In genomic region chr16:75305364-75306101, GRCh38 we compare ENCODE assay signal across 8 cellular contexts.
DNase-seq lines count a peak whose midpoint lies in the region; ATAC-seq, FAIRE-seq and TF ChIP-seq lines count a peak whose summit lies in the region.

No MANE protein-coding gene starts in this region.

- CTCF ChIA-PET in AG04449 (lab: Yijun Ruan, JAX), result interaction anchor here (1.1 to 1.9 kb wide), 11 partner anchors 9 to 89 kb away, joined by 3 to 7 read pairs (median 4); no protein-coding TSS in a partner anchor

- TF ChIP-seq CTCF in AG04449 (IDR thresholded peaks at IDR 0.05; ENCODE audit: insufficient read depth, low read length, missing control alignments), result no peak

- POLR2A ChIA-PET in AG04449 (lab: Yijun Ruan, JAX), result interaction anchor here (0.5 to 1.5 kb wide), 9 partner anchors 11 to 75 kb away, joined by 3 to 9 read pairs (median 4); no protein-coding TSS in a partner anchor

- ATAC-seq in GM18519 (IDR thresholded peaks at IDR 0.05; ENCODE audit: low FRiP score, unreplicated experiment) (peak; percentile 89), HG03378 (IDR thresholded peaks at IDR 0.05; ENCODE audit: unreplicated experiment) (peak; percentile 94)

- DNase-seq in AG04449 (ENCODE audit: low read depth, low spot score) (peak; percentile 99), RCC 7860 (ENCODE audit: low spot score) (peak; percentile 100), amniotic epithelial cell (ENCODE audit: low read depth) (peak; percentile 100), iPS-NIHi11 (ENCODE audit: low spot score) (peak; percentile 57), ecto neural progenitor cell (ENCODE audit: low spot score) (no peak)
- peak; percentile 60 to 70 for DNase-seq in stimulated activated CD4-positive, alpha-beta T cell treated with anti-CD3 and anti-CD28 coated beads, Interleukin-15, amount 100 ng/mL, for 48 hours (ENCODE audit: low read depth in 2 of 2)

- peak overlapping the region; percentile 10; the same call in 1 of the 2 replicates for H3K4me3 ChIP-seq in AG04449 (ENCODE audit: low read depth, low read length)

- FAIRE-seq in RCC 7860 (lab: Jason Lieb, UNC), result peak; percentile 97
